In genomic region chr11:13475091-13475490, GRCh38 we compare ENCODE assay signal across 38 cellular contexts. TPM values are rescaled to one million over a fixed set of nuclear protein-coding genes. Genes with fewer than 3 reads are reported as not detected.
"Had no signal": no experiment of that assay in that cellular context is flagged by ENCODE, and none has a peak within 500 bp of the region (broad histone marks: within the 10 kb centered on the region; RNA-seq: fewer than 3 reads in every experiment).

No MANE protein-coding gene starts in this region.

- DNase-seq: activated B cell treated with CpG ODN at 0.5 μM for 24 hours; activated CD4-positive, alpha-beta memory T cell treated with anti-CD3 and anti-CD28 coated beads for 36 hours; activated CD4-positive, alpha-beta T cell treated with anti-CD3 and anti-CD28 coated beads for 4 hours; activated CD4-positive, alpha-beta T cell treated with anti-CD3 and anti-CD28 coated beads, Interleukin-2, amount 10 ng/mL, durations not matched to agents 7 days and 5 days; activated CD4-positive, alpha-beta T cell treated with anti-CD3 and anti-CD28 coated beads, Interleukin-2, amount 50 U/mL, for 4 hours; activated CD4-positive, CD25-positive, alpha-beta regulatory T cell treated with anti-CD3 and anti-CD28 coated beads, Interleukin-2, amount 50 U/mL, for 72 hours; activated CD8-positive, alpha-beta memory T cell treated with anti-CD3 and anti-CD28 coated beads, Interleukin-2, amount 50 U/mL, for 4 hours; activated CD8-positive, alpha-beta T cell treated with anti-CD3 and anti-CD28 coated beads for 36 hours; activated effector memory CD4-positive, alpha-beta T cell treated with anti-CD3 and anti-CD28 coated beads, Interleukin-2, amount 50 U/mL, for 16 hours; activated gamma-delta T cell treated with Interleukin-2 at 50 U/mL for 16 hours; activated naive CD4-positive, alpha-beta T cell; activated naive CD4-positive, alpha-beta T cell treated with anti-CD3 and anti-CD28 coated beads for 36 hours; activated naive CD4-positive, alpha-beta T cell treated with anti-CD3 and anti-CD28 coated beads, Interleukin-2, amount 50 U/mL, for 16 hours; activated naive CD8-positive, alpha-beta T cell treated with anti-CD3 and anti-CD28 coated beads for 36 hours; activated T-cell treated with anti-CD3 and anti-CD28 coated beads for 4 hours; activated T-cell treated with anti-CD3 and anti-CD28 coated beads, Interleukin-2, amount 50 U/mL, for 1 hour; activated T-cell treated with anti-CD3 and anti-CD28 coated beads, Interleukin-2, amount 50 U/mL, for 4 hours; activated T-cell treated with anti-CD3 and anti-CD28 coated beads, Interleukin-2, amount 50 U/mL, for 72 hours; adrenal gland; amniotic stem cell; aorta; body of pancreas; brain microvascular endothelial cell; central memory CD4-positive, alpha-beta T cell; T-helper 1 cell; T-helper 2 cell; T-helper 9 cell had no signal

- H3K27me3 ChIP-seq: adrenal gland, body of pancreas, brain microvascular endothelial cell, breast epithelium had no signal

- H3K9me3 ChIP-seq: adrenal gland, body of pancreas, breast epithelium had no signal

- ATAC-seq: activated CD8-positive, alpha-beta T cell treated with anti-CD3 and anti-CD28 coated beads for 36 hours; activated naive CD4-positive, alpha-beta T cell treated with anti-CD3 and anti-CD28 coated beads, Interleukin-2, amount 50 U/mL, for 72 hours; activated T-cell treated with anti-CD3 and anti-CD28 coated beads, Interleukin-2, amount 50 U/mL, for 4 hours; activated T-cell treated with anti-CD3 and anti-CD28 coated beads, Interleukin-2, amount 50 U/mL, for 72 hours; activated T-helper 17 cell treated with anti-CD3 and anti-CD28 coated beads, Interleukin-2, amount 50 U/mL, for 72 hours; body of pancreas had no signal

- H3K9me3 Mint-ChIP-seq: activated B cell treated with CpG ODN at 0.5 μM for 24 hours; activated CD4-positive, alpha-beta memory T cell treated with anti-CD3 and anti-CD28 coated beads for 36 hours; activated CD4-positive, alpha-beta T cell treated with anti-CD3 and anti-CD28 coated beads, Interleukin-2, amount 10 ng/mL, durations not matched to agents 7 days and 5 days; activated CD8-positive, alpha-beta T cell treated with anti-CD3 and anti-CD28 coated beads for 36 hours; activated naive CD4-positive, alpha-beta T cell treated with anti-CD3 and anti-CD28 coated beads for 36 hours; activated naive CD4-positive, alpha-beta T cell treated with anti-CD3 and anti-CD28 coated beads, Interleukin-2, amount 50 U/mL, for 72 hours; activated naive CD8-positive, alpha-beta T cell treated with anti-CD3 and anti-CD28 coated beads for 36 hours; activated T-cell treated with anti-CD3 and anti-CD28 coated beads, Interleukin-2, amount 50 U/mL, for 4 hours; activated T-cell treated with anti-CD3 and anti-CD28 coated beads, Interleukin-2, amount 50 U/mL, for 72 hours; activated T-helper 1 cell treated with anti-CD3 and anti-CD28 coated beads, Interleukin-12 subunit alpha, Interleukin-12 subunit beta, Interleukin-2, Interleukin-4 antibody, amounts not matched to agents 30 ng/mL and 10 ng/mL and 1 ng/mL, durations not matched to agents 14 hours and 24 hours and 36 hours; activated T-helper 17 cell treated with anti-CD3 and anti-CD28 coated beads, Interleukin-2, amount 50 U/mL, for 72 hours; T-helper 1 cell treated with Interleukin-12 subunit alpha and Interleukin-12 subunit beta and Interleukin-4 antibody, amounts not matched to agents 30 μg/mL and 1 μg/mL, for 36 hours; T-helper 2 cell treated with Interferon-gamma antibody and Interleukin-4, amounts not matched to agents 5 μg/mL and 100 μg/mL, for 36 hours had no signal

- H3K27ac Mint-ChIP-seq: activated B cell treated with CpG ODN at 0.5 μM for 24 hours; activated CD4-positive, alpha-beta memory T cell treated with anti-CD3 and anti-CD28 coated beads for 36 hours; activated CD4-positive, alpha-beta T cell treated with anti-CD3 and anti-CD28 coated beads, Interleukin-2, amount 10 ng/mL, durations not matched to agents 7 days and 5 days; activated CD8-positive, alpha-beta T cell treated with anti-CD3 and anti-CD28 coated beads for 36 hours; activated naive CD4-positive, alpha-beta T cell treated with anti-CD3 and anti-CD28 coated beads for 36 hours; activated naive CD4-positive, alpha-beta T cell treated with anti-CD3 and anti-CD28 coated beads, Interleukin-2, amount 50 U/mL, for 72 hours; activated naive CD8-positive, alpha-beta T cell treated with anti-CD3 and anti-CD28 coated beads for 36 hours; activated T-cell treated with anti-CD3 and anti-CD28 coated beads, Interleukin-2, amount 50 U/mL, for 72 hours; activated T-helper 1 cell treated with anti-CD3 and anti-CD28 coated beads, Interleukin-12 subunit alpha, Interleukin-12 subunit beta, Interleukin-2, Interleukin-4 antibody, amounts not matched to agents 30 ng/mL and 10 ng/mL and 1 ng/mL, durations not matched to agents 14 hours and 24 hours and 36 hours; activated T-helper 17 cell treated with anti-CD3 and anti-CD28 coated beads, Interleukin-2, amount 50 U/mL, for 72 hours; T-helper 1 cell treated with Interleukin-12 subunit alpha and Interleukin-12 subunit beta and Interleukin-4 antibody, amounts not matched to agents 30 μg/mL and 1 μg/mL, for 36 hours; T-helper 2 cell treated with Interferon-gamma antibody and Interleukin-4, amounts not matched to agents 5 μg/mL and 100 μg/mL, for 36 hours had no signal

- H3K4me1 ChIP-seq: adrenal gland, body of pancreas, breast epithelium had no signal

- H3K36me3 ChIP-seq: adrenal gland, brain microvascular endothelial cell, breast epithelium had no signal

- H3K4me3 Mint-ChIP-seq: activated B cell treated with CpG ODN at 0.5 μM for 24 hours; activated CD4-positive, alpha-beta memory T cell treated with anti-CD3 and anti-CD28 coated beads for 36 hours; activated CD4-positive, alpha-beta T cell treated with anti-CD3 and anti-CD28 coated beads, Interleukin-2, amount 10 ng/mL, durations not matched to agents 7 days and 5 days; activated CD8-positive, alpha-beta T cell treated with anti-CD3 and anti-CD28 coated beads for 36 hours; activated naive CD4-positive, alpha-beta T cell treated with anti-CD3 and anti-CD28 coated beads for 36 hours; activated naive CD8-positive, alpha-beta T cell treated with anti-CD3 and anti-CD28 coated beads for 36 hours; activated T-cell treated with anti-CD3 and anti-CD28 coated beads, Interleukin-2, amount 50 U/mL, for 4 hours; activated T-cell treated with anti-CD3 and anti-CD28 coated beads, Interleukin-2, amount 50 U/mL, for 72 hours; activated T-helper 1 cell treated with anti-CD3 and anti-CD28 coated beads, Interleukin-12 subunit alpha, Interleukin-12 subunit beta, Interleukin-2, Interleukin-4 antibody, amounts not matched to agents 30 ng/mL and 10 ng/mL and 1 ng/mL, durations not matched to agents 14 hours and 24 hours and 36 hours; activated T-helper 17 cell treated with anti-CD3 and anti-CD28 coated beads, Interleukin-2, amount 50 U/mL, for 72 hours; T-helper 1 cell treated with Interleukin-12 subunit alpha and Interleukin-12 subunit beta and Interleukin-4 antibody, amounts not matched to agents 30 μg/mL and 1 μg/mL, for 36 hours; T-helper 2 cell treated with Interferon-gamma antibody and Interleukin-4, amounts not matched to agents 5 μg/mL and 100 μg/mL, for 36 hours had no signal

- H3K36me3 Mint-ChIP-seq: activated CD4-positive, alpha-beta memory T cell treated with anti-CD3 and anti-CD28 coated beads for 36 hours; activated naive CD4-positive, alpha-beta T cell treated with anti-CD3 and anti-CD28 coated beads, Interleukin-2, amount 50 U/mL, for 72 hours; activated naive CD8-positive, alpha-beta T cell treated with anti-CD3 and anti-CD28 coated beads for 36 hours had no signal

- H3K27ac ChIP-seq: adrenal gland, body of pancreas, brain microvascular endothelial cell, breast epithelium, VCaP had no signal

- H3K4me1 Mint-ChIP-seq: activated B cell treated with CpG ODN at 0.5 μM for 24 hours; activated CD4-positive, alpha-beta T cell treated with anti-CD3 and anti-CD28 coated beads, Interleukin-2, amount 10 ng/mL, durations not matched to agents 7 days and 5 days; activated naive CD8-positive, alpha-beta T cell treated with anti-CD3 and anti-CD28 coated beads for 36 hours; activated T-helper 17 cell treated with anti-CD3 and anti-CD28 coated beads, Interleukin-2, amount 50 U/mL, for 72 hours had no signal

- H3K4me3 ChIP-seq: adrenal gland, body of pancreas, breast epithelium had no signal

RNA-seq across cellular contexts. Expression of gene PTH, which starts 20.7 kb away (rescaled TPM):
- total RNA-seq: activated B cell treated with CpG ODN at 0.5 μM for 24 hours; activated CD4-positive, alpha-beta memory T cell treated with anti-CD3 and anti-CD28 coated beads for 36 hours; activated CD4-positive, alpha-beta T cell treated with anti-CD3 and anti-CD28 coated beads, Interleukin-2, amount 10 ng/mL, durations not matched to agents 7 days and 5 days; activated CD8-positive, alpha-beta memory T cell treated with anti-CD3 and anti-CD28 coated beads for 36 hours; activated CD8-positive, alpha-beta T cell treated with anti-CD3 and anti-CD28 coated beads for 36 hours; activated naive CD4-positive, alpha-beta T cell treated with anti-CD3 and anti-CD28 coated beads for 36 hours; activated naive CD4-positive, alpha-beta T cell treated with anti-CD3 and anti-CD28 coated beads, Interleukin-2, amount 50 U/mL, for 72 hours; activated naive CD8-positive, alpha-beta T cell treated with anti-CD3 and anti-CD28 coated beads for 36 hours; activated T-cell treated with anti-CD3 and anti-CD28 coated beads, Interleukin-2, amount 50 U/mL, for 4 hours; activated T-cell treated with anti-CD3 and anti-CD28 coated beads, Interleukin-2, amount 50 U/mL, for 72 hours; activated T-helper 1 cell treated with anti-CD3 and anti-CD28 coated beads, Interleukin-12 subunit alpha, Interleukin-12 subunit beta, Interleukin-2, Interleukin-4 antibody, amounts not matched to agents 30 ng/mL and 10 ng/mL and 1 ng/mL, durations not matched to agents 14 hours and 24 hours and 36 hours; activated T-helper 17 cell treated with anti-CD3 and anti-CD28 coated beads, Interleukin-2, amount 50 U/mL, for 72 hours; adrenal gland; aorta; astrocyte; body of pancreas; breast epithelium; cardiac septum; cerebellum had no signal
